ENCODE assay signal across 8 cellular contexts in the genomic region with DNA sequence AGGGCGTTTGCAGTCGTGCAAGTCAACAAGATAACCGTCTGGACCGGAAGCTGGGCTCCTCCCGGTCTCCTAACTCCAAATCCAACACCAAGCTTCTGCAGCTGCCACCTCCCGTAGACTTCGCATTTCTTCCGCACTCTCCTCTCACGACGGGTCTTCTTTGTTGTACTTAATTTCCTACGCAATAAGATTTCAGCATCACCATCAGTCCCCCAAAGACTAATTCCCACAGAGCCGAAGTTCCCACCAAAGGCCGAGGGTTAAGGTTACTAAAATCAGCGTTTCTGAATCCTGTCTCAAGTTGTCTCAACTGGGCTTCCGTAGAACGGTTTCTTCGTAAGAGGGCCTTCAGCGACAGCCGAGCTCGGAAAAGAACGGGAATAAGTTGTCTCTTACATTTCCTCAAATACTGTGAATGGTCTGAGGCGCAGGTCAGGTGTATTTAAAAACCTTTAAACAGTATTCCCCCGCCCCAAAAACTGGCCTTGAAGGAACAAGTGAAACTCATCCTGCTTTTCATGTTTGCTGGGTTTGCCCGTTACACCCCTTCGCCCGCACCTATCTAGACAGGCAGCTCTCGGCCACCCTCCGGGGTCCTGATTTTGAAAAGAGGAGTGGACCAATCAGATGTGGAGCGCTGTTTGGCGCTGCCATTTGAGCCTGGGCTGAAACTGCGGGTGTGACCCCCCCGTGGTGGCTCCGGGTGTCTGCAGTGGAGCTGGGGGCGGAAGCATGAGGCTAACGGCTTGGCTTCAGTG.
DNase-seq lines count a peak whose midpoint lies in the region; ATAC-seq and TF ChIP-seq lines count a peak whose summit lies in the region.
"Not testable (repeated sequence)": the region's sequence is repeated elsewhere in the genome, so short reads cannot be mapped to it uniquely, and the experiment has no call there.

A gene (plus strand): TSS at position 693 of the 758 bp plus-strand sequence.

- peak within 1 kb of the TSS; percentile 73 to 89 (median 74) for H3K9ac ChIP-seq in skeletal muscle tissue (ENCODE audit: low read depth in 1 of 3, low read length in 3 of 3)

- H3K9me3 Mint-ChIP-seq in activated CD8-positive, alpha-beta memory T cell treated with anti-CD3 and anti-CD28 coated beads, Interleukin-2, amount 10 ng/mL, durations not matched to agents 7 days and 5 days (ENCODE audit: low read depth), result not testable (repeated sequence)

- H3K27ac Mint-ChIP-seq in activated CD8-positive, alpha-beta memory T cell treated with anti-CD3 and anti-CD28 coated beads, Interleukin-2, amount 10 ng/mL, durations not matched to agents 7 days and 5 days, result peak within 1 kb of the TSS; percentile 97

- H3K4me3 Mint-ChIP-seq in activated CD8-positive, alpha-beta memory T cell treated with anti-CD3 and anti-CD28 coated beads, Interleukin-2, amount 10 ng/mL, durations not matched to agents 7 days and 5 days, result peak within 1 kb of the TSS; percentile 97

- peak; percentile 93 for ATAC-seq in HG02571 (IDR thresholded peaks at IDR 0.05; ENCODE audit: unreplicated experiment)
- ATAC-seq in activated CD8-positive, alpha-beta memory T cell treated with anti-CD3 and anti-CD28 coated beads, Interleukin-2, amount 10 ng/mL, durations not matched to agents 7 days and 5 days, result peak; percentile 97

- CTCF ChIA-PET in activated CD8-positive, alpha-beta memory T cell treated with anti-CD3 and anti-CD28 coated beads, Interleukin-2, amount 10 ng/mL, durations not matched to agents 7 days and 5 days (lab: Charles Lee), result not testable (repeated sequence)

- peaks cover 18% of the 10 kb centered on the region for H3K36me3 Mint-ChIP-seq in activated CD8-positive, alpha-beta memory T cell treated with anti-CD3 and anti-CD28 coated beads, Interleukin-2, amount 10 ng/mL, durations not matched to agents 7 days and 5 days

- H3K27ac ChIP-seq in skeletal muscle tissue (ENCODE audit: low read depth, low read length) (peak within 1 kb of the TSS; percentile 93), vagina (peak within 1 kb of the TSS; percentile 85)

- H3K4me3 ChIP-seq in LNCaP clone FGC (ENCODE audit: low read depth, low read length), result peak within 1 kb of the TSS; percentile 73
- peak within 1 kb of the TSS; percentile 47 for H3K4me3 ChIP-seq in kidney epithelial cell (ENCODE audit: low read depth, low read length)
- H3K4me3 ChIP-seq in skeletal muscle tissue (ENCODE audit: low read length in 3 of 3), result peak within 1 kb of the TSS; percentile 67 to 85 (median 83)
- H3K4me3 ChIP-seq in vagina, result peak within 1 kb of the TSS; percentile 50 to 60

- H3K27me3 Mint-ChIP-seq in activated CD8-positive, alpha-beta memory T cell treated with anti-CD3 and anti-CD28 coated beads, Interleukin-2, amount 10 ng/mL, durations not matched to agents 7 days and 5 days, result not testable (repeated sequence)

- peak; percentile 76 for DNase-seq in GM13977 (ENCODE audit: low spot score)
- DNase-seq in LNCaP clone FGC (ENCODE audit: low read depth), result peak; percentile 98
- peak; percentile 99 for DNase-seq in activated CD8-positive, alpha-beta memory T cell treated with anti-CD3 and anti-CD28 coated beads, Interleukin-2, amount 10 ng/mL, durations not matched to agents 7 days and 5 days
- peak; percentile 96 for DNase-seq in ecto neural progenitor cell (ENCODE audit: low spot score)
- peak; percentile 85 for DNase-seq in kidney epithelial cell (ENCODE audit: low read depth)
- peak; percentile 96 for DNase-seq in vagina (ENCODE audit: extremely low spot score in 2 of 2)

- TF ChIP-seq POLR2A in vagina (IDR thresholded peaks at IDR 0.05), result not testable (repeated sequence)

- intact Hi-C loops in vagina (cut with DNase I), result not testable (repeated sequence)

- not testable (repeated sequence) for H3K9me3 ChIP-seq in skeletal muscle tissue (ENCODE audit: control insufficient read depth in 3 of 3, low read length in 3 of 3); vagina

- peaks cover 18% of the 10 kb centered on the region for H3K4me1 Mint-ChIP-seq in activated CD8-positive, alpha-beta memory T cell treated with anti-CD3 and anti-CD28 coated beads, Interleukin-2, amount 10 ng/mL, durations not matched to agents 7 days and 5 days

- not testable (repeated sequence) for H3K4me1 ChIP-seq in skeletal muscle tissue (ENCODE audit: control insufficient read depth in 3 of 3, insufficient read depth in 3 of 3, low read length in 3 of 3); vagina

- not testable (repeated sequence) for H3K27me3 ChIP-seq in kidney epithelial cell (ENCODE audit: control insufficient read depth, insufficient read depth, low read length); skeletal muscle tissue (ENCODE audit: control insufficient read depth in 3 of 3, insufficient read depth in 3 of 3, low read length in 3 of 3); vagina

- not testable (repeated sequence) for TF ChIP-seq CTCF in GM13977 (IDR thresholded peaks at IDR 0.05; ENCODE audit: extremely low read depth, insufficient read depth, missing control alignments); LNCaP clone FGC (IDR thresholded peaks at IDR 0.05; ENCODE audit: control insufficient read depth, extremely low read depth, insufficient read depth); kidney epithelial cell (IDR thresholded peaks at IDR 0.05; ENCODE audit: insufficient read depth, low read length, poor library complexity, severe bottlenecking); vagina (IDR thresholded peaks at IDR 0.05)

- in situ Hi-C loops in GM13977 (cut with MboI; ENCODE audit: low pct_unique_long_range_greater_than_20kb, low sequenced_read_pairs, unreplicated experiment), result not testable (repeated sequence)

- H3K36me3 ChIP-seq in kidney epithelial cell (ENCODE audit: control insufficient read depth, insufficient read depth, low read length); skeletal muscle tissue (ENCODE audit: control insufficient read depth in 3 of 3, insufficient read depth in 3 of 3, low read length in 3 of 3); vagina: not testable (repeated sequence)

Comparison
In these comparisons a context has a peak if more than half of its experiments do, and no peak if none do; other contexts are left out.
1. Peak in every context shown above with its lines: DNase-seq, ATAC-seq, H3K4me3 ChIP-seq and H3K27ac ChIP-seq.